1 cellular context compared by ENCODE assay signal in genomic region chr5:137935190-137935589, GRCh38.
TF ChIP-seq lines count a peak whose summit lies in the region.

No MANE protein-coding gene starts in this region.

TF ChIP-seq in HepG2, 621 proteins besides CTCF, POLR2A, EP300 and RAD21 (continued from another document):
- TF ChIP-seq, protein P1, sequence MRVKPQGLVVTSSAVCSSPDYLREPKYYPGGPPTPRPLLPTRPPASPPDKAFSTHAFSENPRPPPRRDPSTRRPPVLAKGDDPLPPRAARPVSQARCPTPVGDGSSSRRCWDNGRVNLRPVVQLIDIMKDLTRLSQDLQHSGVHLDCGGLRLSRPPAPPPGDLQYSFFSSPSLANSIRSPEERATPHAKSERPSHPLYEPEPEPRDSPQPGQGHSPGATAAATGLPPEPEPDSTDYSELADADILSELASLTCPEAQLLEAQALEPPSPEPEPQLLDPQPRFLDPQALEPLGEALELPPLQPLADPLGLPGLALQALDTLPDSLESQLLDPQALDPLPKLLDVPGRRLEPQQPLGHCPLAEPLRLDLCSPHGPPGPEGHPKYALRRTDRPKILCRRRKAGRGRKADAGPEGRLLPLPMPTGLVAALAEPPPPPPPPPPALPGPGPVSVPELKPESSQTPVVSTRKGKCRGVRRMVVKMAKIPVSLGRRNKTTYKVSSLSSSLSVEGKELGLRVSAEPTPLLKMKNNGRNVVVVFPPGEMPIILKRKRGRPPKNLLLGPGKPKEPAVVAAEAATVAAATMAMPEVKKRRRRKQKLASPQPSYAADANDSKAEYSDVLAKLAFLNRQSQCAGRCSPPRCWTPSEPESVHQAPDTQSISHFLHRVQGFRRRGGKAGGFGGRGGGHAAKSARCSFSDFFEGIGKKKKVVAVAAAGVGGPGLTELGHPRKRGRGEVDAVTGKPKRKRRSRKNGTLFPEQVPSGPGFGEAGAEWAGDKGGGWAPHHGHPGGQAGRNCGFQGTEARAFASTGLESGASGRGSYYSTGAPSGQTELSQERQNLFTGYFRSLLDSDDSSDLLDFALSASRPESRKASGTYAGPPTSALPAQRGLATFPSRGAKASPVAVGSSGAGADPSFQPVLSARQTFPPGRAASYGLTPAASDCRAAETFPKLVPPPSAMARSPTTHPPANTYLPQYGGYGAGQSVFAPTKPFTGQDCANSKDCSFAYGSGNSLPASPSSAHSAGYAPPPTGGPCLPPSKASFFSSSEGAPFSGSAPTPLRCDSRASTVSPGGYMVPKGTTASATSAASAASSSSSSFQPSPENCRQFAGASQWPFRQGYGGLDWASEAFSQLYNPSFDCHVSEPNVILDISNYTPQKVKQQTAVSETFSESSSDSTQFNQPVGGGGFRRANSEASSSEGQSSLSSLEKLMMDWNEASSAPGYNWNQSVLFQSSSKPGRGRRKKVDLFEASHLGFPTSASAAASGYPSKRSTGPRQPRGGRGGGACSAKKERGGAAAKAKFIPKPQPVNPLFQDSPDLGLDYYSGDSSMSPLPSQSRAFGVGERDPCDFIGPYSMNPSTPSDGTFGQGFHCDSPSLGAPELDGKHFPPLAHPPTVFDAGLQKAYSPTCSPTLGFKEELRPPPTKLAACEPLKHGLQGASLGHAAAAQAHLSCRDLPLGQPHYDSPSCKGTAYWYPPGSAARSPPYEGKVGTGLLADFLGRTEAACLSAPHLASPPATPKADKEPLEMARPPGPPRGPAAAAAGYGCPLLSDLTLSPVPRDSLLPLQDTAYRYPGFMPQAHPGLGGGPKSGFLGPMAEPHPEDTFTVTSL (CRISPR knock-in tag; IDR thresholded peaks at IDR 0.05; ENCODE audit: borderline replicate concordance) = no peak
- TF ChIP-seq, protein P2, sequence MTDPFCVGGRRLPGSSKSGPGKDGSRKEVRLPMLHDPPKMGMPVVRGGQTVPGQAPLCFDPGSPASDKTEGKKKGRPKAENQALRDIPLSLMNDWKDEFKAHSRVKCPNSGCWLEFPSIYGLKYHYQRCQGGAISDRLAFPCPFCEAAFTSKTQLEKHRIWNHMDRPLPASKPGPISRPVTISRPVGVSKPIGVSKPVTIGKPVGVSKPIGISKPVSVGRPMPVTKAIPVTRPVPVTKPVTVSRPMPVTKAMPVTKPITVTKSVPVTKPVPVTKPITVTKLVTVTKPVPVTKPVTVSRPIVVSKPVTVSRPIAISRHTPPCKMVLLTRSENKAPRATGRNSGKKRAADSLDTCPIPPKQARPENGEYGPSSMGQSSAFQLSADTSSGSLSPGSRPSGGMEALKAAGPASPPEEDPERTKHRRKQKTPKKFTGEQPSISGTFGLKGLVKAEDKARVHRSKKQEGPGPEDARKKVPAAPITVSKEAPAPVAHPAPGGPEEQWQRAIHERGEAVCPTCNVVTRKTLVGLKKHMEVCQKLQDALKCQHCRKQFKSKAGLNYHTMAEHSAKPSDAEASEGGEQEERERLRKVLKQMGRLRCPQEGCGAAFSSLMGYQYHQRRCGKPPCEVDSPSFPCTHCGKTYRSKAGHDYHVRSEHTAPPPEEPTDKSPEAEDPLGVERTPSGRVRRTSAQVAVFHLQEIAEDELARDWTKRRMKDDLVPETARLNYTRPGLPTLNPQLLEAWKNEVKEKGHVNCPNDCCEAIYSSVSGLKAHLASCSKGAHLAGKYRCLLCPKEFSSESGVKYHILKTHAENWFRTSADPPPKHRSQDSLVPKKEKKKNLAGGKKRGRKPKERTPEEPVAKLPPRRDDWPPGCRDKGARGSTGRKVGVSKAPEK (CRISPR knock-in tag; IDR thresholded peaks at IDR 0.05; ENCODE audit: borderline replicate concordance) = no peak
